In genomic region chr22:29112680-29113079, GRCh38 we compare ENCODE assay signal across 1 cellular context.
TF ChIP-seq lines count a peak whose summit lies in the region.

No MANE protein-coding gene starts in this region.

TF ChIP-seq in SK-N-SH treated with all-trans-retinoic acid at 6 μM for 48 hours, 23 proteins besides CTCF, POLR2A, EP300 and RAD21 (continued from another document):
- TF ChIP-seq CREB5 (CRISPR knock-in tag; IDR thresholded peaks at IDR 0.05; ENCODE audit: low read depth) (no peak), TSHZ2 (CRISPR knock-in tag; IDR thresholded peaks at IDR 0.05) (no peak), TCF4 (CRISPR knock-in tag; IDR thresholded peaks at IDR 0.05; ENCODE audit: borderline replicate concordance) (no peak), TOX (CRISPR knock-in tag; IDR thresholded peaks at IDR 0.05; ENCODE audit: borderline replicate concordance) (no peak), OSR1 (CRISPR knock-in tag; IDR thresholded peaks at IDR 0.05) (no peak), RARB (CRISPR knock-in tag; IDR thresholded peaks at IDR 0.05) (no peak)
TF ChIP-seq in SK-N-SH treated with all-trans-retinoic acid at 6 μM for 48 hours: peak in this region for 0.
